2 cellular contexts compared by ENCODE assay signal in genomic region chr4:112532267-112532666, GRCh38.
TF ChIP-seq lines count a peak whose summit lies in the region.

No MANE protein-coding gene starts in this region.

TF ChIP-seq in SK-N-SH treated with all-trans-retinoic acid at 6 μM for 48 hours, 23 proteins besides CTCF, POLR2A, EP300 and RAD21:
- TF ChIP-seq CREB5 (CRISPR knock-in tag; IDR thresholded peaks at IDR 0.05; ENCODE audit: low read depth) (no peak), PATZ1 (CRISPR knock-in tag; IDR thresholded peaks at IDR 0.05; ENCODE audit: borderline replicate concordance) (no peak)

TF ChIP-seq in SK-N-SH, 30 proteins besides CTCF, POLR2A, EP300 and RAD21 (continued from another document):
- TF ChIP-seq ELF1 (IDR thresholded peaks at IDR 0.05) = no peak
- TF ChIP-seq USF1 (IDR thresholded peaks at IDR 0.05; ENCODE audit: borderline replicate concordance, low read depth) = no peak
- TF ChIP-seq TAF1 (IDR thresholded peaks at IDR 0.05; ENCODE audit: borderline replicate concordance, low read depth, low read length) = no peak
- no peak for TF ChIP-seq GATA2 (CRISPR knock-in tag; IDR thresholded peaks at IDR 0.05)
- no peak for TF ChIP-seq EZH2phosphoT487 (IDR thresholded peaks at IDR 0.05; ENCODE audit: borderline replicate concordance, low read depth)
